Comparison of ENCODE assay signal across 8 cellular contexts in the genomic region with DNA sequence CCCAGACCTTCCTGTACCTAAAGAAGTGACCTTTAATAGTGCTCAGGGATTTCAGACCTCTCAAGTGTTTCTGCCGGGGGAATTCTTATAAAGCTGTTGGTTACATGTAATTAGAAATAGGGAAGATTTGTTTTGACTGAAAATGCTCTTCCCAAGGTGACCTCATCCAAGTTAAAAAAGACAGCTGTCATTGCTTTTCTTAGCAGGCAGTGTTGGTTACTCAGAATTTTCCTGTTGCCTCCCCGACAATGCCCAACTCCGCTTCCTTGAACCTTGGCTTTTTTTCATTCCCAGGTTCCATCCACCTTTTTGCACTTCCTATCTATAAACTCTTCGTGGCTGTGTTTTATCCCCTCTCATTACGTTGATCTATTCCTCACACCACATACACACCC. TPM values are rescaled to one million over a fixed set of nuclear protein-coding genes. Genes with fewer than 3 reads are reported as not detected.
DNase-seq lines count a peak whose midpoint lies in the region; ATAC-seq, FAIRE-seq and TF ChIP-seq lines count a peak whose summit lies in the region.

No MANE protein-coding gene starts in this region.

- peaks cover 9% of the 10 kb centered on the region for H3K36me3 Mint-ChIP-seq in T-helper 17 cell (ENCODE audit: low read depth)

- ATAC-seq in T-helper 17 cell (no peak), GM21423 (IDR thresholded peaks at IDR 0.05; ENCODE audit: unreplicated experiment) (no peak)

- peak overlapping the region; percentile 89 to 92 (median 90) for H3K9ac ChIP-seq in skeletal muscle tissue (ENCODE audit: low read depth in 1 of 3, low read length in 3 of 3)

- H3K27ac Mint-ChIP-seq in T-helper 17 cell = peak overlapping the region; percentile 97

- no peak for TF ChIP-seq POLR2A in H54 (IDR thresholded peaks at IDR 0.05; ENCODE audit: low read depth, low read length)

- no peak for TF ChIP-seq CTCF in foreskin fibroblast (IDR thresholded peaks at IDR 0.05; ENCODE audit: low read depth, low read length)

- no peak for DNase-seq in H54 (ENCODE audit: insufficient read length, low spot score)
- DNase-seq in T-helper 17 cell = no peak
- DNase-seq in foreskin fibroblast = no peak
- DNase-seq in AG08395 (ENCODE audit: low spot score) = no peak
- no peak for DNase-seq in activated gamma-delta T cell treated with Interleukin-2 at 50 U/mL for 16 hours
- no peak for DNase-seq in mucosa of gallbladder (ENCODE audit: low spot score)

- no peaks in the 10 kb centered on the region for H3K27me3 Mint-ChIP-seq in T-helper 17 cell

- H3K4me1 ChIP-seq in skeletal muscle tissue (ENCODE audit: control insufficient read depth in 3 of 3, insufficient read depth in 3 of 3, low read length in 3 of 3) = peaks cover 6 to 17% (median 13%) of the 10 kb centered on the region in 3 donors

- peak overlapping the region; percentile 90 for H3K4me3 Mint-ChIP-seq in T-helper 17 cell

- peaks cover 43% of the 10 kb centered on the region for H3K4me1 Mint-ChIP-seq in T-helper 17 cell

- H3K4me3 ChIP-seq in foreskin fibroblast (ENCODE audit: low read depth in 1 of 2, low read length in 2 of 2) (peak overlapping the region; percentile 65 to 81), skeletal muscle tissue (ENCODE audit: low read length in 3 of 3) (peak overlapping the region; percentile 85 to 98 (median 90))

- H3K9me3 ChIP-seq in T-helper 17 cell (ENCODE audit: control insufficient read depth, low read length, poor library complexity, severe bottlenecking) (no peaks in the 10 kb centered on the region), skeletal muscle tissue (ENCODE audit: control insufficient read depth in 3 of 3, low read length in 3 of 3) (no peaks in the 10 kb centered on the region)

- peak overlapping the region; percentile 75 for H3K27ac ChIP-seq in skeletal muscle tissue (ENCODE audit: low read depth, low read length)

- H3K27me3 ChIP-seq in skeletal muscle tissue (ENCODE audit: control insufficient read depth in 3 of 3, insufficient read depth in 3 of 3, low read length in 3 of 3) = no peaks in the 10 kb centered on the region

- peak; percentile 11 for FAIRE-seq in H54 (lab: Jason Lieb, UNC)

- no peaks in the 10 kb centered on the region for H3K36me3 ChIP-seq in skeletal muscle tissue (ENCODE audit: control insufficient read depth in 3 of 3, insufficient read depth in 3 of 3, low read length in 3 of 3)

RNA-seq across cellular contexts. Expression of gene DPH5, which starts 0.8 kb away (rescaled TPM):
- total RNA-seq in T-helper 17 cell (10 to 100 TPM; 28.8 to 29.5 TPM), skeletal muscle tissue (51.1 TPM), mucosa of gallbladder (25.6 TPM)
